1 cellular context compared by ENCODE assay signal in the genomic region with DNA sequence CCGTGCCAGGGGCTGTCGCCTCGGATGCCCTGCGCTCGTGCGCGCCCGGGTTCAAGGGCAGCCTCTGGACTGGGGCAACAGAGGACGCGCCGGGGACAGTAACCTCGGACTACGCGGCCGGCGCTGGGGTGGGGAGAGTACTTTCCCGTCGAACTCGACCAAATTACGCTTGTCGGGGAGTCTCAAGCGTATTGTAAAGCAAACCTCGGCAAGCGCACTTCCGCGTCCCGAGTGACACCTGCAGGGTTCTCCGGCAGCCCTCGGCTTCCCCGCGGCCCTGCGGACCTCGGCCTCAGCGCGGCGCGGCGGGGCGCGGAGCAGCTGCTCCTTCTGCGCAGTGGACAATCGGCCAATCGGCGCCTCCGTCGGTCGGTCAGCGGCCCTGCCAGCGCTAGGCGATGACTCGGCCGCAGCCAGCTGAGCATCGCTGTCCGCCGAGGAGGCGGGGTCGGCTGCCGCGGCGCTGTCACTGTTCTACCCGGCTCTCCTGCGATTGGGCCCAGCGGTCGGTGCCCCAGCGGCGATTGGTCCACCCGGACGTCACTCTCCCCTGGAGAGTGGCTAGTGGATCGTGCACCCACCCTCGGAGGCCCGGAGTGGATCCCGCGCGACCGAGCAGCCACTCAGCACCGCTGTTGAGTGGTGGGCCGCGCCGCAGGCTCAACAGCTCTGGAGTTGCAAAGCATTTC.
TF ChIP-seq lines count a peak whose summit lies in the region.

A gene with protein sequence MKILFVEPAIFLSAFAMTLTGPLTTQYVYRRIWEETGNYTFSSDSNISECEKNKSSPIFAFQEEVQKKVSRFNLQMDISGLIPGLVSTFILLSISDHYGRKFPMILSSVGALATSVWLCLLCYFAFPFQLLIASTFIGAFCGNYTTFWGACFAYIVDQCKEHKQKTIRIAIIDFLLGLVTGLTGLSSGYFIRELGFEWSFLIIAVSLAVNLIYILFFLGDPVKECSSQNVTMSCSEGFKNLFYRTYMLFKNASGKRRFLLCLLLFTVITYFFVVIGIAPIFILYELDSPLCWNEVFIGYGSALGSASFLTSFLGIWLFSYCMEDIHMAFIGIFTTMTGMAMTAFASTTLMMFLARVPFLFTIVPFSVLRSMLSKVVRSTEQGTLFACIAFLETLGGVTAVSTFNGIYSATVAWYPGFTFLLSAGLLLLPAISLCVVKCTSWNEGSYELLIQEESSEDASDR (minus strand): TSS at position 433 of the 689 bp plus-strand sequence. CDS start 972 bp downstream, outside the sequence.

TF ChIP-seq in GM12878, 131 proteins besides CTCF, POLR2A, EP300 and RAD21 (continued from another document and continues in another):
- TF ChIP-seq, protein P1, sequence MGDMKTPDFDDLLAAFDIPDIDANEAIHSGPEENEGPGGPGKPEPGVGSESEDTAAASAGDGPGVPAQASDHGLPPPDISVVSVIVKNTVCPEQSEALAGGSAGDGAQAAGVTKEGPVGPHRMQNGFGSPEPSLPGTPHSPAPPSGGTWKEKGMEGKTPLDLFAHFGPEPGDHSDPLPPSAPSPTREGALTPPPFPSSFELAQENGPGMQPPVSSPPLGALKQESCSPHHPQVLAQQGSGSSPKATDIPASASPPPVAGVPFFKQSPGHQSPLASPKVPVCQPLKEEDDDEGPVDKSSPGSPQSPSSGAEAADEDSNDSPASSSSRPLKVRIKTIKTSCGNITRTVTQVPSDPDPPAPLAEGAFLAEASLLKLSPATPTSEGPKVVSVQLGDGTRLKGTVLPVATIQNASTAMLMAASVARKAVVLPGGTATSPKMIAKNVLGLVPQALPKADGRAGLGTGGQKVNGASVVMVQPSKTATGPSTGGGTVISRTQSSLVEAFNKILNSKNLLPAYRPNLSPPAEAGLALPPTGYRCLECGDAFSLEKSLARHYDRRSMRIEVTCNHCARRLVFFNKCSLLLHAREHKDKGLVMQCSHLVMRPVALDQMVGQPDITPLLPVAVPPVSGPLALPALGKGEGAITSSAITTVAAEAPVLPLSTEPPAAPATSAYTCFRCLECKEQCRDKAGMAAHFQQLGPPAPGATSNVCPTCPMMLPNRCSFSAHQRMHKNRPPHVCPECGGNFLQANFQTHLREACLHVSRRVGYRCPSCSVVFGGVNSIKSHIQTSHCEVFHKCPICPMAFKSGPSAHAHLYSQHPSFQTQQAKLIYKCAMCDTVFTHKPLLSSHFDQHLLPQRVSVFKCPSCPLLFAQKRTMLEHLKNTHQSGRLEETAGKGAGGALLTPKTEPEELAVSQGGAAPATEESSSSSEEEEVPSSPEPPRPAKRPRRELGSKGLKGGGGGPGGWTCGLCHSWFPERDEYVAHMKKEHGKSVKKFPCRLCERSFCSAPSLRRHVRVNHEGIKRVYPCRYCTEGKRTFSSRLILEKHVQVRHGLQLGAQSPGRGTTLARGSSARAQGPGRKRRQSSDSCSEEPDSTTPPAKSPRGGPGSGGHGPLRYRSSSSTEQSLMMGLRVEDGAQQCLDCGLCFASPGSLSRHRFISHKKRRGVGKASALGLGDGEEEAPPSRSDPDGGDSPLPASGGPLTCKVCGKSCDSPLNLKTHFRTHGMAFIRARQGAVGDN (IDR thresholded peaks at IDR 0.05): peak; percentile 72
- TF ChIP-seq MEF2B (IDR thresholded peaks at IDR 0.05; ENCODE audit: partially characterized antibody, poor library complexity, severe bottlenecking) (no peak), ATF7 (IDR thresholded peaks at IDR 0.05; ENCODE audit: low read depth) (no peak), SP1 (IDR thresholded peaks at IDR 0.05; ENCODE audit: low read depth, low read length) (peak; percentile 98), EZH2 (IDR thresholded peaks at IDR 0.05; ENCODE audit: borderline replicate concordance, control insufficient read depth, low read depth, low read length) (no peak), DPF2 (IDR thresholded peaks at IDR 0.05) (peak; percentile 99), TCF7 (IDR thresholded peaks at IDR 0.05; ENCODE audit: borderline replicate concordance) (no peak), NRF1 (conservative IDR thresholded peaks at IDR 0.05; ENCODE audit: low read depth, low read length) (no peak), ASH2L (IDR thresholded peaks at IDR 0.05; ENCODE audit: borderline replicate concordance, low read depth) (peak; percentile 38; the same call in 1 of the 2 replicates), FOS (IDR thresholded peaks at IDR 0.05; ENCODE audit: borderline replicate concordance, extremely low read depth, insufficient read length) (peak; percentile 91), CHD2 (IDR thresholded peaks at IDR 0.05; ENCODE audit: borderline replicate concordance, low read depth, low read length) (peak; percentile 96), RUNX3 (IDR thresholded peaks at IDR 0.05; ENCODE audit: low read length) (peak; percentile 8; the same call in 1 of the 2 replicates), CREM (IDR thresholded peaks at IDR 0.05; ENCODE audit: low read depth) (peak; percentile 61), SREBF2 (IDR thresholded peaks at IDR 0.05; ENCODE audit: low read length) (no peak), RCOR1 (conservative IDR thresholded peaks at IDR 0.05; ENCODE audit: low read depth, low read length) (0 out of 2 replicates have a peak, but pooled peaks have one; percentile 42), LARP7 (IDR thresholded peaks at IDR 0.05) (peak; percentile 66), TBL1XR1 (IDR thresholded peaks at IDR 0.05; ENCODE audit: low read depth, low read length) (0 out of 2 replicates have a peak, but pooled peaks have one; percentile 18), MTA3 (IDR thresholded peaks at IDR 0.05; ENCODE audit: borderline replicate concordance, low read length) (no peak), BHLHE40 (IDR thresholded peaks at IDR 0.05; ENCODE audit: borderline replicate concordance in 1 of 2, low read depth in 2 of 2, low read length in 1 of 2) (peak in 1 of 2 experiments; percentile 67; a peak in 3 of 4 replicates), FOXM1 (IDR thresholded peaks at IDR 0.05; ENCODE audit: low read depth, low read length) (no peak), IKZF1 (conservative IDR thresholded peaks at IDR 0.05) (peak; percentile 68), TAF1 (IDR thresholded peaks at IDR 0.05; ENCODE audit: borderline replicate concordance, low read depth, low read length) (0 out of 2 replicates have a peak, but pooled peaks have one; percentile 45), CREB1 (IDR thresholded peaks at IDR 0.05; ENCODE audit: low read depth) (peak; percentile 66; the same call in 1 of the 2 replicates), PAX5 (IDR thresholded peaks at IDR 0.05; ENCODE audit: borderline replicate concordance, low read depth, low read length) (no peak), BACH1 (IDR thresholded peaks at IDR 0.05; ENCODE audit: borderline replicate concordance) (0 out of 2 replicates have a peak, but pooled peaks have one; percentile 52), ZNF622 (IDR thresholded peaks at IDR 0.05) (no peak), SRF (IDR thresholded peaks at IDR 0.05; ENCODE audit: low read depth in 2 of 2, low read length in 2 of 2) (0 out of 4 replicates have a peak, but pooled peaks of 1 of the 2 experiments have one; percentile 11), YY1 (IDR thresholded peaks at IDR 0.05; ENCODE audit: low read depth, low read length) (peak; percentile 13; the same call in 1 of the 2 replicates)
- TF ChIP-seq, protein P2, sequence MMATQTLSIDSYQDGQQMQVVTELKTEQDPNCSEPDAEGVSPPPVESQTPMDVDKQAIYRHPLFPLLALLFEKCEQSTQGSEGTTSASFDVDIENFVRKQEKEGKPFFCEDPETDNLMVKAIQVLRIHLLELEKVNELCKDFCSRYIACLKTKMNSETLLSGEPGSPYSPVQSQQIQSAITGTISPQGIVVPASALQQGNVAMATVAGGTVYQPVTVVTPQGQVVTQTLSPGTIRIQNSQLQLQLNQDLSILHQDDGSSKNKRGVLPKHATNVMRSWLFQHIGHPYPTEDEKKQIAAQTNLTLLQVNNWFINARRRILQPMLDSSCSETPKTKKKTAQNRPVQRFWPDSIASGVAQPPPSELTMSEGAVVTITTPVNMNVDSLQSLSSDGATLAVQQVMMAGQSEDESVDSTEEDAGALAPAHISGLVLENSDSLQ (IDR thresholded peaks at IDR 0.05): peak; percentile 99
- TF ChIP-seq, protein P3, sequence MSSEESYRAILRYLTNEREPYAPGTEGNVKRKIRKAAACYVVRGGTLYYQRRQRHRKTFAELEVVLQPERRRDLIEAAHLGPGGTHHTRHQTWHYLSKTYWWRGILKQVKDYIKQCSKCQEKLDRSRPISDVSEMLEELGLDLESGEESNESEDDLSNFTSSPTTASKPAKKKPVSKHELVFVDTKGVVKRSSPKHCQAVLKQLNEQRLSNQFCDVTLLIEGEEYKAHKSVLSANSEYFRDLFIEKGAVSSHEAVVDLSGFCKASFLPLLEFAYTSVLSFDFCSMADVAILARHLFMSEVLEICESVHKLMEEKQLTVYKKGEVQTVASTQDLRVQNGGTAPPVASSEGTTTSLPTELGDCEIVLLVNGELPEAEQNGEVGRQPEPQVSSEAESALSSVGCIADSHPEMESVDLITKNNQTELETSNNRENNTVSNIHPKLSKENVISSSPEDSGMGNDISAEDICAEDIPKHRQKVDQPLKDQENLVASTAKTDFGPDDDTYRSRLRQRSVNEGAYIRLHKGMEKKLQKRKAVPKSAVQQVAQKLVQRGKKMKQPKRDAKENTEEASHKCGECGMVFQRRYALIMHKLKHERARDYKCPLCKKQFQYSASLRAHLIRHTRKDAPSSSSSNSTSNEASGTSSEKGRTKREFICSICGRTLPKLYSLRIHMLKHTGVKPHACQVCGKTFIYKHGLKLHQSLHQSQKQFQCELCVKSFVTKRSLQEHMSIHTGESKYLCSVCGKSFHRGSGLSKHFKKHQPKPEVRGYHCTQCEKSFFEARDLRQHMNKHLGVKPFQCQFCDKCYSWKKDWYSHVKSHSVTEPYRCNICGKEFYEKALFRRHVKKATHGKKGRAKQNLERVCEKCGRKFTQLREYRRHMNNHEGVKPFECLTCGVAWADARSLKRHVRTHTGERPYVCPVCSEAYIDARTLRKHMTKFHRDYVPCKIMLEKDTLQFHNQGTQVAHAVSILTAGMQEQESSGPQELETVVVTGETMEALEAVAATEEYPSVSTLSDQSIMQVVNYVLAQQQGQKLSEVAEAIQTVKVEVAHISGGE (CRISPR knock-in tag; IDR thresholded peaks at IDR 0.05): no peak
- TF ChIP-seq, protein P4, sequence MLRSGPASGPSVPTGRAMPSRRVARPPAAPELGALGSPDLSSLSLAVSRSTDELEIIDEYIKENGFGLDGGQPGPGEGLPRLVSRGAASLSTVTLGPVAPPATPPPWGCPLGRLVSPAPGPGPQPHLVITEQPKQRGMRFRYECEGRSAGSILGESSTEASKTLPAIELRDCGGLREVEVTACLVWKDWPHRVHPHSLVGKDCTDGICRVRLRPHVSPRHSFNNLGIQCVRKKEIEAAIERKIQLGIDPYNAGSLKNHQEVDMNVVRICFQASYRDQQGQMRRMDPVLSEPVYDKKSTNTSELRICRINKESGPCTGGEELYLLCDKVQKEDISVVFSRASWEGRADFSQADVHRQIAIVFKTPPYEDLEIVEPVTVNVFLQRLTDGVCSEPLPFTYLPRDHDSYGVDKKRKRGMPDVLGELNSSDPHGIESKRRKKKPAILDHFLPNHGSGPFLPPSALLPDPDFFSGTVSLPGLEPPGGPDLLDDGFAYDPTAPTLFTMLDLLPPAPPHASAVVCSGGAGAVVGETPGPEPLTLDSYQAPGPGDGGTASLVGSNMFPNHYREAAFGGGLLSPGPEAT (IDR thresholded peaks at IDR 0.05; ENCODE audit: low read depth): no peak
- TF ChIP-seq, protein P5, sequence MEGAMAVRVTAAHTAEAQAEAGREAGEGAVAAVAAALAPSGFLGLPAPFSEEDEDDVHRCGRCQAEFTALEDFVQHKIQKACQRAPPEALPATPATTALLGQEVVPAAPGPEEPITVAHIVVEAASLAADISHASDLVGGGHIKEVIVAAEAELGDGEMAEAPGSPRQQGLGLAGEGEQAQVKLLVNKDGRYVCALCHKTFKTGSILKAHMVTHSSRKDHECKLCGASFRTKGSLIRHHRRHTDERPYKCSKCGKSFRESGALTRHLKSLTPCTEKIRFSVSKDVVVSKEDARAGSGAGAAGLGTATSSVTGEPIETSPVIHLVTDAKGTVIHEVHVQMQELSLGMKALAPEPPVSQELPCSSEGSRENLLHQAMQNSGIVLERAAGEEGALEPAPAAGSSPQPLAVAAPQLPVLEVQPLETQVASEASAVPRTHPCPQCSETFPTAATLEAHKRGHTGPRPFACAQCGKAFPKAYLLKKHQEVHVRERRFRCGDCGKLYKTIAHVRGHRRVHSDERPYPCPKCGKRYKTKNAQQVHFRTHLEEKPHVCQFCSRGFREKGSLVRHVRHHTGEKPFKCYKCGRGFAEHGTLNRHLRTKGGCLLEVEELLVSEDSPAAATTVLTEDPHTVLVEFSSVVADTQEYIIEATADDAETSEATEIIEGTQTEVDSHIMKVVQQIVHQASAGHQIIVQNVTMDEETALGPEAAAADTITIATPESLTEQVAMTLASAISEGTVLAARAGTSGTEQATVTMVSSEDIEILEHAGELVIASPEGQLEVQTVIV (IDR thresholded peaks at IDR 0.05; ENCODE audit: borderline replicate concordance, partially characterized antibody): peak; percentile 54
- TF ChIP-seq, protein P6, sequence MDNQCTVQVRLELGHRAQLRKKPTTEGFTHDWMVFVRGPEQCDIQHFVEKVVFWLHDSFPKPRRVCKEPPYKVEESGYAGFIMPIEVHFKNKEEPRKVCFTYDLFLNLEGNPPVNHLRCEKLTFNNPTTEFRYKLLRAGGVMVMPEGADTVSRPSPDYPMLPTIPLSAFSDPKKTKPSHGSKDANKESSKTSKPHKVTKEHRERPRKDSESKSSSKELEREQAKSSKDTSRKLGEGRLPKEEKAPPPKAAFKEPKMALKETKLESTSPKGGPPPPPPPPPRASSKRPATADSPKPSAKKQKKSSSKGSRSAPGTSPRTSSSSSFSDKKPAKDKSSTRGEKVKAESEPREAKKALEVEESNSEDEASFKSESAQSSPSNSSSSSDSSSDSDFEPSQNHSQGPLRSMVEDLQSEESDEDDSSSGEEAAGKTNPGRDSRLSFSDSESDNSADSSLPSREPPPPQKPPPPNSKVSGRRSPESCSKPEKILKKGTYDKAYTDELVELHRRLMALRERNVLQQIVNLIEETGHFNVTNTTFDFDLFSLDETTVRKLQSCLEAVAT (IDR thresholded peaks at IDR 0.05): peak; percentile 65; the same call in 1 of the 2 replicates
- TF ChIP-seq, protein P7, sequence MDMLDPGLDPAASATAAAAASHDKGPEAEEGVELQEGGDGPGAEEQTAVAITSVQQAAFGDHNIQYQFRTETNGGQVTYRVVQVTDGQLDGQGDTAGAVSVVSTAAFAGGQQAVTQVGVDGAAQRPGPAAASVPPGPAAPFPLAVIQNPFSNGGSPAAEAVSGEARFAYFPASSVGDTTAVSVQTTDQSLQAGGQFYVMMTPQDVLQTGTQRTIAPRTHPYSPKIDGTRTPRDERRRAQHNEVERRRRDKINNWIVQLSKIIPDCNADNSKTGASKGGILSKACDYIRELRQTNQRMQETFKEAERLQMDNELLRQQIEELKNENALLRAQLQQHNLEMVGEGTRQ (IDR thresholded peaks at IDR 0.05; ENCODE audit: borderline replicate concordance, low read depth, low read length): no peak
